ENCODE assay signal across 14 cellular contexts in the genomic region with DNA sequence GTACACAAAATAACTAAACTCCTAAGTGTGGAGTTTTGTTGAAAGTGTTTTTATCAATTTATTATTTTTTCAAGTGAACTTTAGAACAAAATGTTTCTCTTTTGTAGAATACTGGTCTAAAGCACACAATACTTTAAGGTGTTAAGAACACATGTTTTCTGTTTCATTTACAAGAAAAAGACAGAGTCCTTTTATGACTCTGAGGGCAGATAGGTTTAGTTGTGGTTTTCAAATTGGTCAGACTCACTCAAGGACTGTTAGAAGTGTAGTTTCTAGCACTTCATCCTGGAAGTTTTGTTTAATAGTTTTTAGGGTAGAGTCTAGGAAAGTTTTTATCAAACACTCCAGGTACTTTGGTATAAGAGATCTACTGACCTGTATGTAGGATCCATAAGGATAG.
DNase-seq lines count a peak whose midpoint lies in the region; ATAC-seq, FAIRE-seq and TF ChIP-seq lines count a peak whose summit lies in the region.
"Had no signal": no experiment of that assay in that cellular context is flagged by ENCODE, and none has a peak within 500 bp of the region (broad histone marks: within the 10 kb centered on the region; RNA-seq: fewer than 3 reads in every experiment).

No MANE protein-coding gene starts in this region.

- peak; percentile 31 for DNase-seq in MM.1S
- DNase-seq in stimulated activated CD4-positive, alpha-beta T cell treated with anti-CD3 and anti-CD28 coated beads, Interleukin-2, amount 100 ng/mL, for 48 hours: no peak
- no peak for DNase-seq in pancreas
- DNase-seq in psoas muscle: no peak
- DNase-seq: activated CD8-positive, alpha-beta memory T cell treated with anti-CD3 and anti-CD28 coated beads, Interleukin-2, amount 10 ng/mL, durations not matched to agents 7 days and 5 days; activated naive CD8-positive, alpha-beta T cell treated with anti-CD3 and anti-CD28 coated beads, Interleukin-2, amount 10 ng/mL, durations not matched to agents 7 days and 5 days; AML-193; NCI-H1092; NCI-H510A had no signal

- ATAC-seq in GM18858 (IDR thresholded peaks at IDR 0.05; ENCODE audit: unreplicated experiment) (peak; percentile 92), GM21447 (IDR thresholded peaks at IDR 0.05; ENCODE audit: unreplicated experiment) (peak; percentile 88), HG03045 (IDR thresholded peaks at IDR 0.05; ENCODE audit: unreplicated experiment) (peak; percentile 75), GM21526 (IDR thresholded peaks at IDR 0.05; ENCODE audit: low FRiP score, unreplicated experiment) (no peak), pancreas (no peak), psoas muscle (no peak)
- ATAC-seq: activated CD8-positive, alpha-beta memory T cell treated with anti-CD3 and anti-CD28 coated beads, Interleukin-2, amount 10 ng/mL, durations not matched to agents 7 days and 5 days had no signal

- H2AFZ ChIP-seq in MM.1S (ENCODE audit: low read length): no peak overlapping the region

- H3K4me3 ChIP-seq in MM.1S (ENCODE audit: low read length): no peak overlapping the region
- no peak overlapping the region for H3K4me3 ChIP-seq in pancreas
- no peak overlapping the region for H3K4me3 ChIP-seq in psoas muscle

- H3K4me2 ChIP-seq in MM.1S (ENCODE audit: low read depth, low read length): peak overlapping the region; percentile 16; the same call in 1 of the 2 replicates

- intact Hi-C loops in pancreas (cut with DNase I): no loop called here
- intact Hi-C loops in psoas muscle (cut with DNase I): no loop called here

- H3K27ac ChIP-seq in MM.1S (ENCODE audit: low read length) (no peak overlapping the region; the same call in 1 of the 2 replicates), pancreas (no peak overlapping the region), psoas muscle (no peak overlapping the region)

- H3K4me1 ChIP-seq in MM.1S (ENCODE audit: low read length): peaks cover 13% of the 10 kb centered on the region
- H3K4me1 ChIP-seq in pancreas: no peaks in the 10 kb centered on the region
- no peaks in the 10 kb centered on the region for H3K4me1 ChIP-seq in psoas muscle

- H3K9ac ChIP-seq in MM.1S (ENCODE audit: low read length): no peak overlapping the region

- H3K9me3 ChIP-seq in MM.1S (replicated peaks; ENCODE audit: insufficient read depth, low read length) (no peaks in the 10 kb centered on the region), pancreas (no peaks in the 10 kb centered on the region), psoas muscle (no peaks in the 10 kb centered on the region)

- no peaks in the 10 kb centered on the region for H3K79me2 ChIP-seq in MM.1S (ENCODE audit: low read length)

- H3K27me3 ChIP-seq in MM.1S (replicated peaks; ENCODE audit: insufficient read depth, low read length) (no peaks in the 10 kb centered on the region), pancreas (no peaks in the 10 kb centered on the region), psoas muscle (ENCODE audit: insufficient read depth in 3 of 3, low read length in 2 of 3) (no peaks in the 10 kb centered on the region)

- H3K36me3 ChIP-seq in MM.1S (replicated peaks; ENCODE audit: insufficient read depth, low read length) (no peaks in the 10 kb centered on the region), pancreas (no peaks in the 10 kb centered on the region), psoas muscle (ENCODE audit: insufficient read depth in 1 of 2, low read depth in 1 of 2) (no peaks in the 10 kb centered on the region)

- no peak for FAIRE-seq in pancreas (lab: Jason Lieb, UNC)
- FAIRE-seq: TTC549 had no signal

- TF ChIP-seq CTCF in MM.1S (IDR thresholded peaks at IDR 0.05; ENCODE audit: low read length) (no peak), pancreas (IDR thresholded peaks at IDR 0.05) (no peak), psoas muscle (IDR thresholded peaks at IDR 0.05) (no peak)

- H3K9me2 ChIP-seq in MM.1S (replicated peaks; ENCODE audit: insufficient read depth, low read length): no peaks in the 10 kb centered on the region

- no peaks in the 10 kb centered on the region for H4K20me1 ChIP-seq in MM.1S (ENCODE audit: insufficient read depth, low read length)

- no peaks in the 10 kb centered on the region for H3F3A ChIP-seq in MM.1S (ENCODE audit: insufficient read depth, low read length)

Comparison
In these comparisons a context has a peak if more than half of its experiments do, and no peak if none do; other contexts are left out.
1. ATAC-seq: peak in GM18858 (single experiment), GM21447 (single experiment) and HG03045 (single experiment); none in GM21526 (single experiment), pancreas (0 of 4) and psoas muscle (0 of 4).